In genomic region chr15:64702816-64703631, GRCh38 we compare ENCODE assay signal across 8 cellular contexts.
DNase-seq lines count a peak whose midpoint lies in the region; ATAC-seq and TF ChIP-seq lines count a peak whose summit lies in the region.

No MANE protein-coding gene starts in this region.

- peak; percentile 69 for DNase-seq in NCI-H1694 (lab: John Stamatoyannopoulos, UW)
- DNase-seq in T-helper 1 cell, result peak; percentile 85 to 92 (median 91)
- DNase-seq in amniotic stem cell (lab: John Stamatoyannopoulos, UW), result peak; percentile 75
- DNase-seq in left ventricle myocardium inferior, result peak; percentile 99
- DNase-seq in prostate gland (ENCODE audit: low spot score), result peak; percentile 96
- DNase-seq in ureter (ENCODE audit: low spot score), result peak; percentile 97

- peak overlapping the region; percentile 87 for H3K27ac ChIP-seq in left ventricle myocardium inferior (replicated peaks)
- peak overlapping the region; percentile 81 to 88 for H3K27ac ChIP-seq in prostate gland

- peak; percentile 69 for TF ChIP-seq POLR2A in prostate gland (IDR thresholded peaks at IDR 0.05)

- H3K4me1 ChIP-seq in left ventricle myocardium inferior (peaks cover 57% of the 10 kb centered on the region), prostate gland (replicated peaks) (peaks cover 20% of the 10 kb centered on the region)

- intact Hi-C loops in left ventricle myocardium inferior (cut with micrococcal nuclease), result no loop called here
- intact Hi-C loops in prostate gland (cut with DNase I), result no loop called here

- WGBS in prostate gland, result under 1% methylated on average over 61 of the region's 62 CpGs

- H3K4me3 ChIP-seq in GM12875 (ENCODE audit: low read depth, low read length) (peak overlapping the region; percentile 80), left ventricle myocardium inferior (peak overlapping the region; percentile 96), prostate gland (peak overlapping the region; percentile 81 to 89)

- TF ChIP-seq CTCF in GM12875 (IDR thresholded peaks at IDR 0.05; ENCODE audit: borderline replicate concordance, insufficient read depth, low read depth, low read length) (no peak), left ventricle myocardium inferior (IDR thresholded peaks at IDR 0.05; ENCODE audit: borderline replicate concordance) (no peak), prostate gland (IDR thresholded peaks at IDR 0.05) (no peak)

- no peaks in the 10 kb centered on the region for H3K27me3 ChIP-seq in left ventricle myocardium inferior (ENCODE audit: low read depth)
- no peaks in the 10 kb centered on the region for H3K27me3 ChIP-seq in prostate gland (replicated peaks; ENCODE audit: insufficient read depth)

- H3K36me3 ChIP-seq in left ventricle myocardium inferior, result no peaks in the 10 kb centered on the region
- H3K36me3 ChIP-seq in prostate gland, result no peaks in the 10 kb centered on the region

- no peaks in the 10 kb centered on the region for H3K9me3 ChIP-seq in left ventricle myocardium inferior (replicated peaks)
- H3K9me3 ChIP-seq in prostate gland, result no peaks in the 10 kb centered on the region

- peak; percentile 76 for ATAC-seq in HG02870 (IDR thresholded peaks at IDR 0.05; ENCODE audit: unreplicated experiment)

Comparison
In these comparisons a context has a peak if more than half of its experiments do, and no peak if none do; other contexts are left out.
1. Peak in every context shown above with its lines: DNase-seq, ATAC-seq, H3K4me3 ChIP-seq and H3K27ac ChIP-seq.